In genomic region chr5:98775246-98775961, GRCh38 we compare ENCODE assay signal across 8 cellular contexts. TPM values are rescaled to one million over a fixed set of nuclear protein-coding genes. Genes with fewer than 3 reads are reported as not detected.
DNase-seq lines count a peak whose midpoint lies in the region; ATAC-seq and TF ChIP-seq lines count a peak whose summit lies in the region.

No MANE protein-coding gene starts in this region.

- DNase-seq in activated naive CD4-positive, alpha-beta T cell treated with anti-CD3 and anti-CD28 coated beads, Interleukin-2, amount 10 ng/mL, durations not matched to agents 7 days and 5 days, result no peak
- DNase-seq in activated naive CD4-positive, alpha-beta T cell (lab: John Stamatoyannopoulos, UW), result no peak
- DNase-seq in astrocyte of the spinal cord (ENCODE audit: low read depth, low spot score) (peak; percentile 42), lower leg skin (ENCODE audit: low spot score in 2 of 2) (no peak), transverse colon (no peak), cerebellar cortex (ENCODE audit: low spot score) (no peak), NCI-H1694 (lab: John Stamatoyannopoulos, UW) (no peak)

- H3K9me3 ChIP-seq in transverse colon, result no peaks in the 10 kb centered on the region

- intact Hi-C loops in lower leg skin (cut with DNase I; ENCODE audit: low total_unique reads) (no loop called here), transverse colon (cut with DNase I; ENCODE audit: low total_unique reads) (no loop called here)

- H3K4me1 Mint-ChIP-seq in activated naive CD4-positive, alpha-beta T cell treated with anti-CD3 and anti-CD28 coated beads, Interleukin-2, amount 10 ng/mL, durations not matched to agents 7 days and 5 days, result peaks cover 49% of the 10 kb centered on the region

- TF ChIP-seq CTCF in astrocyte of the spinal cord (IDR thresholded peaks at IDR 0.05; ENCODE audit: low read depth, low read length) (no peak), lower leg skin (IDR thresholded peaks at IDR 0.05) (no peak), transverse colon (IDR thresholded peaks at IDR 0.05) (no peak)

- no peak for TF ChIP-seq EP300 in transverse colon (IDR thresholded peaks at IDR 0.05; ENCODE audit: low read depth)

- peak overlapping the region; percentile 97 for H3K4me3 Mint-ChIP-seq in activated naive CD4-positive, alpha-beta T cell treated with anti-CD3 and anti-CD28 coated beads, Interleukin-2, amount 10 ng/mL, durations not matched to agents 7 days and 5 days

- no peaks in the 10 kb centered on the region for H3K36me3 ChIP-seq in transverse colon

- no peak for TF ChIP-seq POLR2A in lower leg skin (IDR thresholded peaks at IDR 0.05)
- TF ChIP-seq POLR2A in transverse colon (IDR thresholded peaks at IDR 0.05), result no peak

- H3K27me3 ChIP-seq in transverse colon, result no peaks in the 10 kb centered on the region

- in situ Hi-C loops in astrocyte of the spinal cord (cut with HindIII; ENCODE audit: low sequenced_read_pairs) (no loop called here), transverse colon (cut with MboI; ENCODE audit: low pct_ligation_motif_present in 1 of 4, low pct_unique_long_range_greater_than_20kb in 1 of 4, low sequenced_read_pairs in 3 of 4) (loop anchor here in 1 of 4 donors (25.0 kb wide), 1 partner anchor 1238 kb away; no protein-coding TSS in a partner anchor)

- 40 to 44% methylated on average over 12 of the region's 12 CpGs for WGBS in lower leg skin, 2 donors
- 41 to 54% methylated on average over 11 to 12 of the region's 12 CpGs for WGBS in transverse colon (ENCODE audit: low coverage in 1 of 2), 2 donors

- no peaks in the 10 kb centered on the region for H3K9me3 Mint-ChIP-seq in activated naive CD4-positive, alpha-beta T cell treated with anti-CD3 and anti-CD28 coated beads, Interleukin-2, amount 10 ng/mL, durations not matched to agents 7 days and 5 days

- H3K27ac ChIP-seq in transverse colon, result peak overlapping the region; percentile 91 to 99 (median 98)

- H3K4me3 ChIP-seq in astrocyte of the spinal cord (ENCODE audit: low read depth, low read length) (peak overlapping the region; percentile 83), lower leg skin (ENCODE audit: low read depth, poor library complexity, severe bottlenecking) (peak overlapping the region; percentile 81), transverse colon (peak overlapping the region in 3 of 4 donors; percentile 71 to 84 (median 81))

- peaks cover 49% of the 10 kb centered on the region for H3K27me3 Mint-ChIP-seq in activated naive CD4-positive, alpha-beta T cell treated with anti-CD3 and anti-CD28 coated beads, Interleukin-2, amount 10 ng/mL, durations not matched to agents 7 days and 5 days

- CTCF ChIA-PET in activated naive CD4-positive, alpha-beta T cell treated with anti-CD3 and anti-CD28 coated beads, Interleukin-2, amount 10 ng/mL, durations not matched to agents 7 days and 5 days (lab: Charles Lee), result no interaction called here

- H3K4me1 ChIP-seq in transverse colon, result peaks cover 0 to 68% (median 42%) of the 10 kb centered on the region in 4 donors

- no peak overlapping the region for H3K27ac Mint-ChIP-seq in activated naive CD4-positive, alpha-beta T cell treated with anti-CD3 and anti-CD28 coated beads, Interleukin-2, amount 10 ng/mL, durations not matched to agents 7 days and 5 days

- ATAC-seq in HG02678 (IDR thresholded peaks at IDR 0.05; ENCODE audit: unreplicated experiment), result no peak

- peaks cover 1% of the 10 kb centered on the region for H3K36me3 Mint-ChIP-seq in activated naive CD4-positive, alpha-beta T cell treated with anti-CD3 and anti-CD28 coated beads, Interleukin-2, amount 10 ng/mL, durations not matched to agents 7 days and 5 days

RNA-seq across cellular contexts. Expression of gene RGMB, which starts 1.9 kb away (rescaled TPM):
- total RNA-seq in lower leg skin, result 10 to 100 TPM; 58.5 to 75.3 (median 69.6) TPM
- total RNA-seq in transverse colon, result 100 to 1,000 TPM in 1 of 4 donors, 10 to 100 TPM in 3; 39.0 to 125 (median 50.3) TPM
